8 cellular contexts compared by ENCODE assay signal in the genomic region with DNA sequence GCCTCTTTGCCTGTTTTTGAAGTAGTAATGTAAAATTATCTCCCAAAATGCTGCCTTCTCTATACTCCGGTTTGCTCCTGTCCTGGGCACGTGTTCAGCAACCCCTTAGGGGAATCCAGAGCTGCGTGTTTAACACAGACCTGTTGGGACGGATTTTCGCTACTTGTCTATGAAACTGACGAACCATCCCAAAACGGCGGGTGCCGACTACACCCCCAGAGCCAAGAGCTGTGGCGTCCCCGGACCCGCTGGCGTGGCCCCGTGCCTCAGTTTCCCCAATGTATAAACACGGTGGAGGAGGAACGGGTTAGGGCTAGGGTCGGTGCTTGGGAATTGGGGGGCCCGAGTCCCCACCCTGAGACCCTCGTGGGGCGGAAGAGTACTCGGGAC. TPM values are rescaled to one million over a fixed set of nuclear protein-coding genes. Genes with fewer than 3 reads are reported as not detected.
A peak's percentile ranks its signal among the peaks of the same experiment; 100 is the strongest.
DNase-seq lines count a peak whose midpoint lies in the region; ATAC-seq and TF ChIP-seq lines count a peak whose summit lies in the region.

No MANE protein-coding gene starts in this region.

- peak overlapping the region; percentile 69 to 70 for H3K4me3 ChIP-seq in neuronal stem cell (ENCODE audit: low read length in 2 of 2)

- no peaks in the 10 kb centered on the region for H3K36me3 Mint-ChIP-seq in activated CD8-positive, alpha-beta memory T cell treated with anti-CD3 and anti-CD28 coated beads, Interleukin-2, amount 10 ng/mL, durations not matched to agents 7 days and 5 days

- H3K4me2 ChIP-seq in neuronal stem cell (ENCODE audit: insufficient read depth, low read length, poor library complexity, severe bottlenecking) = peak overlapping the region; percentile 83

- peak overlapping the region; percentile 66 for H4K8ac ChIP-seq in neuronal stem cell (ENCODE audit: low read depth, low read length)

- H2AFZ ChIP-seq in neuronal stem cell (ENCODE audit: low read length) = peak overlapping the region; percentile 98

- H3K23ac ChIP-seq in neuronal stem cell (ENCODE audit: low read depth, low read length, poor library complexity) = peak overlapping the region; percentile 5

- H3K36me3 ChIP-seq in neuronal stem cell (replicated peaks in 1 of 2; ENCODE audit: control insufficient read depth in 2 of 2, insufficient read depth in 2 of 2, low read length in 2 of 2) = no peaks in the 10 kb centered on the region

- peaks cover 0 to 12% of the 10 kb centered on the region in 2 donors for H3K4me1 ChIP-seq in neuronal stem cell (ENCODE audit: control insufficient read depth in 2 of 2, insufficient read depth in 1 of 2, low read depth in 1 of 2, low read length in 2 of 2)

- no peaks in the 10 kb centered on the region for H3K9me3 Mint-ChIP-seq in activated CD8-positive, alpha-beta memory T cell treated with anti-CD3 and anti-CD28 coated beads, Interleukin-2, amount 10 ng/mL, durations not matched to agents 7 days and 5 days (ENCODE audit: low read depth)

- H3K4me1 Mint-ChIP-seq in activated CD8-positive, alpha-beta memory T cell treated with anti-CD3 and anti-CD28 coated beads, Interleukin-2, amount 10 ng/mL, durations not matched to agents 7 days and 5 days = peaks cover 23% of the 10 kb centered on the region

- no peak overlapping the region for H4K91ac ChIP-seq in neuronal stem cell (ENCODE audit: low read depth, low read length, poor library complexity)

- H3K18ac ChIP-seq in neuronal stem cell (ENCODE audit: low read length) = peak overlapping the region; percentile 55

- no peak for TF ChIP-seq CTCF in C4-2B (conservative IDR thresholded peaks at IDR 0.05)

- H3K27me3 Mint-ChIP-seq in activated CD8-positive, alpha-beta memory T cell treated with anti-CD3 and anti-CD28 coated beads, Interleukin-2, amount 10 ng/mL, durations not matched to agents 7 days and 5 days = no peaks in the 10 kb centered on the region

- no CpG with 5 or more reads among the region's 21 CpGs for WGBS in neuronal stem cell (ENCODE audit: extremely low coverage in 2 of 2, insufficient read length in 2 of 2, insufficient replicate concordance in 1 of 2), 2 donors

- peak; percentile 13 for ATAC-seq in activated CD8-positive, alpha-beta memory T cell treated with anti-CD3 and anti-CD28 coated beads, Interleukin-2, amount 10 ng/mL, durations not matched to agents 7 days and 5 days
- ATAC-seq in GM19455 (IDR thresholded peaks at IDR 0.05; ENCODE audit: unreplicated experiment) (no peak), HG03108 (IDR thresholded peaks at IDR 0.05; ENCODE audit: unreplicated experiment) (no peak), HG03571 (IDR thresholded peaks at IDR 0.05; ENCODE audit: unreplicated experiment) (no peak)

- CTCF ChIA-PET in activated CD8-positive, alpha-beta memory T cell treated with anti-CD3 and anti-CD28 coated beads, Interleukin-2, amount 10 ng/mL, durations not matched to agents 7 days and 5 days (lab: Charles Lee) = no interaction called here

- no peak overlapping the region for H2BK5ac ChIP-seq in neuronal stem cell (ENCODE audit: low read length)

- H3K27ac Mint-ChIP-seq in activated CD8-positive, alpha-beta memory T cell treated with anti-CD3 and anti-CD28 coated beads, Interleukin-2, amount 10 ng/mL, durations not matched to agents 7 days and 5 days = peak overlapping the region; percentile 76

- no peak overlapping the region for H3K9ac ChIP-seq in neuronal stem cell (ENCODE audit: low read depth, low read length, poor library complexity)

- H3K14ac ChIP-seq in neuronal stem cell (ENCODE audit: low read length) = peak overlapping the region; percentile 59

- peak overlapping the region; percentile 90 for H3K4me3 Mint-ChIP-seq in activated CD8-positive, alpha-beta memory T cell treated with anti-CD3 and anti-CD28 coated beads, Interleukin-2, amount 10 ng/mL, durations not matched to agents 7 days and 5 days

- H2AK5ac ChIP-seq in neuronal stem cell (ENCODE audit: low read depth, low read length) = peak overlapping the region; percentile 82

- no peaks in the 10 kb centered on the region for H3K9me3 ChIP-seq in neuronal stem cell (replicated peaks in 1 of 2; ENCODE audit: control insufficient read depth in 2 of 2, insufficient read depth in 1 of 2, low read depth in 1 of 2, low read length in 2 of 2)

- DNase-seq in HT-29 (ENCODE audit: low spot score) (peak; percentile 7), fibroblast of peridontal ligament (ENCODE audit: extremely low read depth) (peak; percentile 9), neuronal stem cell (ENCODE audit: low spot score) (no peak)
- DNase-seq in activated CD8-positive, alpha-beta memory T cell treated with anti-CD3 and anti-CD28 coated beads, Interleukin-2, amount 10 ng/mL, durations not matched to agents 7 days and 5 days = peak; percentile 48

- H2BK12ac ChIP-seq in neuronal stem cell (ENCODE audit: low read length) = peak overlapping the region; percentile 75

- no peak overlapping the region for H2BK120ac ChIP-seq in neuronal stem cell (ENCODE audit: low read depth, low read length)

- H3K79me1 ChIP-seq in neuronal stem cell (ENCODE audit: low read depth, low read length) = no peaks in the 10 kb centered on the region

- no peaks in the 10 kb centered on the region for H3K27me3 ChIP-seq in neuronal stem cell (ENCODE audit: control insufficient read depth in 3 of 3, insufficient read depth in 3 of 3, low read depth in 1 of 3, low read length in 3 of 3)

- peak overlapping the region; percentile 26 for H3K4ac ChIP-seq in neuronal stem cell (ENCODE audit: low read length)

- H2BK15ac ChIP-seq in neuronal stem cell (ENCODE audit: low read length) = peak overlapping the region; percentile 59

- peak overlapping the region; percentile 79 for H3K27ac ChIP-seq in C4-2B
- no peak overlapping the region for H3K27ac ChIP-seq in neuronal stem cell (replicated peaks; ENCODE audit: low read length)

RNA-seq across cellular contexts. Expression of a gene that starts 0.5 kb away (rescaled TPM):
- not detected in 2 replicates for total RNA-seq in HT-29 (2014; rRNA removed; shearing (Covaris generic))
- 1 to 10 TPM; 6.5 to 9.0 TPM for total RNA-seq in activated CD8-positive, alpha-beta memory T cell treated with anti-CD3 and anti-CD28 coated beads, Interleukin-2, amount 10 ng/mL, durations not matched to agents 7 days and 5 days
- 3.6 TPM for polyA plus RNA-seq in neuronal stem cell (2013, experiment 1 of 2)
- polyA plus RNA-seq in neuronal stem cell (2013, experiment 2 of 2) = 4.1 TPM
